Comparison of ENCODE assay signal across 10 cellular contexts in genomic region chr7:6536262-6536770, GRCh38. TPM values are rescaled to one million over a fixed set of nuclear protein-coding genes. Genes with fewer than 3 reads are reported as not detected.
DNase-seq lines count a peak whose midpoint lies in the region; ATAC-seq and TF ChIP-seq lines count a peak whose summit lies in the region.
"Had no signal": no experiment of that assay in that cellular context is flagged by ENCODE, and none has a peak within 500 bp of the region (broad histone marks: within the 10 kb centered on the region; RNA-seq: fewer than 3 reads in every experiment).

No MANE protein-coding gene starts in this region.

- no peak overlapping the region for H3K27ac Mint-ChIP-seq in activated naive CD8-positive, alpha-beta T cell treated with anti-CD3 and anti-CD28 coated beads, Interleukin-2, amount 10 ng/mL, durations not matched to agents 7 days and 5 days
- no peak overlapping the region for H3K27ac Mint-ChIP-seq in activated CD4-positive, alpha-beta T cell treated with anti-CD3 and anti-CD28 coated beads, Interleukin-2, amount 10 ng/mL, durations not matched to agents 24 days and 14 days

- no peaks in the 10 kb centered on the region for H3K79me1 ChIP-seq in mesendoderm (ENCODE audit: low read length)

- no peak overlapping the region for H4K8ac ChIP-seq in mesendoderm (ENCODE audit: low read depth, low read length)

- H3K4me2 ChIP-seq in mesendoderm (ENCODE audit: low read length): peak overlapping the region; percentile 55

- POLR2A ChIA-PET in activated naive CD8-positive, alpha-beta T cell treated with anti-CD3 and anti-CD28 coated beads, Interleukin-2, amount 10 ng/mL, durations not matched to agents 7 days and 5 days (lab: Charles Lee): interaction anchor here (1.3 to 1.4 kb wide), 2 partner anchors 9 to 41 kb away, joined by 3 read pairs; partner anchors contain the start of gene ZDHHC4

- TF ChIP-seq CTCF in heart left ventricle (IDR thresholded peaks at IDR 0.05) (no peak), body of pancreas (IDR thresholded peaks at IDR 0.05) (no peak)

- WGBS in heart left ventricle, 4 donors: 0 to 4% (median 2%) methylated on average over 9 to 40 of the region's 40 CpGs
- no CpG with 5 or more reads among the region's 40 CpGs for WGBS in mesendoderm (ENCODE audit: extremely low coverage, insufficient coverage, low lambda C conversion rate)
- WGBS in urinary bladder: under 1% methylated on average over 40 of the region's 40 CpGs
- 0 to 2% methylated on average over 1 to 34 of the region's 40 CpGs for WGBS in body of pancreas, 2 donors

- H2AK5ac ChIP-seq in mesendoderm (ENCODE audit: low read length): no peak overlapping the region

- peaks cover 6% of the 10 kb centered on the region for H3K4me1 Mint-ChIP-seq in activated naive CD8-positive, alpha-beta T cell treated with anti-CD3 and anti-CD28 coated beads, Interleukin-2, amount 10 ng/mL, durations not matched to agents 7 days and 5 days
- peaks cover 7% of the 10 kb centered on the region for H3K4me1 Mint-ChIP-seq in activated CD4-positive, alpha-beta T cell treated with anti-CD3 and anti-CD28 coated beads, Interleukin-2, amount 10 ng/mL, durations not matched to agents 24 days and 14 days

- peaks cover 23% of the 10 kb centered on the region for H3K27me3 Mint-ChIP-seq in activated naive CD8-positive, alpha-beta T cell treated with anti-CD3 and anti-CD28 coated beads, Interleukin-2, amount 10 ng/mL, durations not matched to agents 7 days and 5 days
- H3K27me3 Mint-ChIP-seq in activated CD4-positive, alpha-beta T cell treated with anti-CD3 and anti-CD28 coated beads, Interleukin-2, amount 10 ng/mL, durations not matched to agents 24 days and 14 days: peaks cover 27% of the 10 kb centered on the region

- H4K5ac ChIP-seq in mesendoderm (ENCODE audit: low read length): no peak overlapping the region

- H3K4me3 Mint-ChIP-seq in activated naive CD8-positive, alpha-beta T cell treated with anti-CD3 and anti-CD28 coated beads, Interleukin-2, amount 10 ng/mL, durations not matched to agents 7 days and 5 days: no peak overlapping the region
- H3K4me3 Mint-ChIP-seq in activated CD4-positive, alpha-beta T cell treated with anti-CD3 and anti-CD28 coated beads, Interleukin-2, amount 10 ng/mL, durations not matched to agents 24 days and 14 days: no peak overlapping the region

- H3K9me3 Mint-ChIP-seq in activated naive CD8-positive, alpha-beta T cell treated with anti-CD3 and anti-CD28 coated beads, Interleukin-2, amount 10 ng/mL, durations not matched to agents 7 days and 5 days: no peaks in the 10 kb centered on the region
- no peaks in the 10 kb centered on the region for H3K9me3 Mint-ChIP-seq in activated CD4-positive, alpha-beta T cell treated with anti-CD3 and anti-CD28 coated beads, Interleukin-2, amount 10 ng/mL, durations not matched to agents 24 days and 14 days

- H3K4me1 ChIP-seq in heart left ventricle: peaks cover 0 to 11% (median 6%) of the 10 kb centered on the region in 12 donors
- no peaks in the 10 kb centered on the region for H3K4me1 ChIP-seq in mesendoderm (ENCODE audit: control insufficient read depth, low read depth, low read length)
- no peaks in the 10 kb centered on the region for H3K4me1 ChIP-seq in urinary bladder (ENCODE audit: insufficient read depth)
- peaks cover 4% of the 10 kb centered on the region for H3K4me1 ChIP-seq in body of pancreas

- DNase-seq in heart left ventricle (no peak), cardiac septum (ENCODE audit: low spot score) (no peak), mesendoderm (no peak), body of pancreas (no peak)
- no peak for DNase-seq in activated naive CD8-positive, alpha-beta T cell treated with anti-CD3 and anti-CD28 coated beads, Interleukin-2, amount 10 ng/mL, durations not matched to agents 7 days and 5 days
- no peak for DNase-seq in activated CD4-positive, alpha-beta T cell treated with anti-CD3 and anti-CD28 coated beads, Interleukin-2, amount 10 ng/mL, durations not matched to agents 24 days and 14 days
- DNase-seq: cerebellar nuclear complex, mucosa of descending colon had no signal

- no peak overlapping the region for H2BK120ac ChIP-seq in mesendoderm (ENCODE audit: low read depth, low read length)

- no peak overlapping the region for H2BK5ac ChIP-seq in mesendoderm (ENCODE audit: low read length)

- TF ChIP-seq POLR2A in heart left ventricle (IDR thresholded peaks at IDR 0.05) (no peak), body of pancreas (IDR thresholded peaks at IDR 0.05) (no peak)

- H3K4me3 ChIP-seq in heart left ventricle: peak overlapping the region in 10 of 12 donors; percentile 18 to 45 (median 35)
- H3K4me3 ChIP-seq in mesendoderm (ENCODE audit: low read length): peak overlapping the region; percentile 38
- H3K4me3 ChIP-seq in urinary bladder (ENCODE audit: low read depth, low read length): peak overlapping the region; percentile 24
- no peak overlapping the region for H3K4me3 ChIP-seq in body of pancreas
- H3K4me3 ChIP-seq: mucosa of descending colon had no signal

- H3K56ac ChIP-seq in mesendoderm (ENCODE audit: low read length): peak overlapping the region; percentile 60

- no peaks in the 10 kb centered on the region for H3K79me2 ChIP-seq in mesendoderm (ENCODE audit: control insufficient read depth, insufficient read depth, low read length)

- no peak overlapping the region for H3K4ac ChIP-seq in mesendoderm (ENCODE audit: low read depth, low read length)

- H3K23ac ChIP-seq in mesendoderm (ENCODE audit: low read length): no peak overlapping the region

- ATAC-seq in heart left ventricle: no peak
- peak; percentile 32 for ATAC-seq in activated naive CD8-positive, alpha-beta T cell treated with anti-CD3 and anti-CD28 coated beads, Interleukin-2, amount 10 ng/mL, durations not matched to agents 7 days and 5 days (ENCODE audit: low read depth)
- no peak for ATAC-seq in GM18909 (IDR thresholded peaks at IDR 0.05; ENCODE audit: poor library complexity, unreplicated experiment)
- ATAC-seq in body of pancreas: no peak
- ATAC-seq: mucosa of descending colon had no signal

- H3K36me3 Mint-ChIP-seq in activated naive CD8-positive, alpha-beta T cell treated with anti-CD3 and anti-CD28 coated beads, Interleukin-2, amount 10 ng/mL, durations not matched to agents 7 days and 5 days: no peaks in the 10 kb centered on the region
- H3K36me3 Mint-ChIP-seq in activated CD4-positive, alpha-beta T cell treated with anti-CD3 and anti-CD28 coated beads, Interleukin-2, amount 10 ng/mL, durations not matched to agents 24 days and 14 days (ENCODE audit: low read depth): no peaks in the 10 kb centered on the region

- no peak overlapping the region for H3K9ac ChIP-seq in mesendoderm (ENCODE audit: low read length)

- H3K27ac ChIP-seq in heart left ventricle (no peak overlapping the region), mesendoderm (ENCODE audit: low read depth, low read length) (no peak overlapping the region), urinary bladder (ENCODE audit: low read depth) (no peak overlapping the region), body of pancreas (no peak overlapping the region)

- H2BK15ac ChIP-seq in mesendoderm (replicated peaks; ENCODE audit: low read depth): no peak overlapping the region

- H3K36me3 ChIP-seq in heart left ventricle (no peaks in the 10 kb centered on the region), mesendoderm (ENCODE audit: control insufficient read depth, insufficient read depth, low read length) (no peaks in the 10 kb centered on the region), urinary bladder (ENCODE audit: insufficient read depth) (no peaks in the 10 kb centered on the region), body of pancreas (replicated peaks in 1 of 2; ENCODE audit: insufficient read depth in 1 of 2, low read depth in 2 of 2) (no peaks in the 10 kb centered on the region)

- intact Hi-C loops in heart left ventricle (cut with DNase I) (no loop called here), cardiac septum (cut with DNase I) (no loop called here), body of pancreas (cut with DNase I) (no loop called here)
- intact Hi-C loops in activated CD4-positive, alpha-beta T cell treated with anti-CD3 and anti-CD28 coated beads, Interleukin-2, amount 10 ng/mL, durations not matched to agents 24 days and 14 days (cut with micrococcal nuclease): no loop called here

- peaks cover 12 to 77% (median 49%) of the 10 kb centered on the region in 9 donors for H3K27me3 ChIP-seq in heart left ventricle
- H3K27me3 ChIP-seq in mesendoderm (ENCODE audit: insufficient read depth, low read length, poor library complexity): no peaks in the 10 kb centered on the region
- H3K27me3 ChIP-seq in body of pancreas: peaks cover 0 to 16% of the 10 kb centered on the region in 2 donors

- H3K18ac ChIP-seq in mesendoderm (ENCODE audit: low read length): peak overlapping the region; percentile 19

- H3K9me3 ChIP-seq in heart left ventricle: no peaks in the 10 kb centered on the region
- H3K9me3 ChIP-seq in body of pancreas: no peaks in the 10 kb centered on the region
- H3K9me3 ChIP-seq: mucosa of descending colon had no signal

RNA-seq across cellular contexts. Expression of gene GRID2IP, which starts 14.9 kb away (rescaled TPM):
- under 1 TPM in 3 of 9 donors, not detected in 6; 0.08 to 0.16 (median 0.08) TPM for total RNA-seq in heart left ventricle
- under 1 TPM in 1 of 2 donors, not detected in 1; 0.01 TPM for polyA plus RNA-seq in heart left ventricle
- total RNA-seq in cardiac septum: not detected
- total RNA-seq in activated naive CD8-positive, alpha-beta T cell treated with anti-CD3 and anti-CD28 coated beads, Interleukin-2, amount 10 ng/mL, durations not matched to agents 7 days and 5 days: under 1 TPM; 0.28 to 0.53 TPM
- polyA plus RNA-seq in mesendoderm (2013, experiment 1 of 2): 0.11 TPM
- 0.10 TPM for polyA plus RNA-seq in mesendoderm (2013, experiment 2 of 2)
- 0.32 TPM for total RNA-seq in urinary bladder
- polyA plus RNA-seq in urinary bladder: 0.13 TPM
- total RNA-seq in activated CD4-positive, alpha-beta T cell treated with anti-CD3 and anti-CD28 coated beads, Interleukin-2, amount 10 ng/mL, durations not matched to agents 24 days and 14 days: 0.05 TPM in 1 of 2 replicates, not detected in the other
- total RNA-seq in body of pancreas: 1 to 10 TPM; 1.0 to 1.6 TPM

RNA-seq across cellular contexts. Expression of gene ZDHHC4, which starts 40.9 kb away (rescaled TPM):
- 10 to 100 TPM; 26.2 to 45.5 (median 37.8) TPM for total RNA-seq in heart left ventricle
- polyA plus RNA-seq in heart left ventricle: 10 to 100 TPM; 32.1 to 48.4 TPM
- total RNA-seq in cardiac septum: 34.3 TPM
- total RNA-seq in activated naive CD8-positive, alpha-beta T cell treated with anti-CD3 and anti-CD28 coated beads, Interleukin-2, amount 10 ng/mL, durations not matched to agents 7 days and 5 days: 10 to 100 TPM; 38.2 to 44.6 TPM
- polyA plus RNA-seq in mesendoderm (2013, experiment 1 of 2): 47.4 TPM
- 43.1 TPM for polyA plus RNA-seq in mesendoderm (2013, experiment 2 of 2)
- total RNA-seq in urinary bladder: 52.0 TPM
- polyA plus RNA-seq in urinary bladder: 54.6 TPM
- 26.7 and 28.3 TPM in 2 replicates for total RNA-seq in activated CD4-positive, alpha-beta T cell treated with anti-CD3 and anti-CD28 coated beads, Interleukin-2, amount 10 ng/mL, durations not matched to agents 24 days and 14 days
- total RNA-seq in body of pancreas: 10 to 100 TPM; 19.1 to 35.5 TPM

RNA-seq across cellular contexts. Expression of gene KDELR2, which starts 52.4 kb away (rescaled TPM):
- total RNA-seq in heart left ventricle (10 to 100 TPM; 35.8 to 86.5 (median 51.1) TPM), cardiac septum (61.2 TPM), urinary bladder (341 TPM), body of pancreas (10 to 100 TPM; 61.2 to 76.1 TPM)
- polyA plus RNA-seq in heart left ventricle (10 to 100 TPM; 29.1 to 96.6 TPM), urinary bladder (85.9 TPM)
- total RNA-seq in activated naive CD8-positive, alpha-beta T cell treated with anti-CD3 and anti-CD28 coated beads, Interleukin-2, amount 10 ng/mL, durations not matched to agents 7 days and 5 days: 10 to 100 TPM; 49.5 to 52.0 TPM
- 72.8 TPM for polyA plus RNA-seq in mesendoderm (2013, experiment 1 of 2)
- 72.0 TPM for polyA plus RNA-seq in mesendoderm (2013, experiment 2 of 2)
- total RNA-seq in activated CD4-positive, alpha-beta T cell treated with anti-CD3 and anti-CD28 coated beads, Interleukin-2, amount 10 ng/mL, durations not matched to agents 24 days and 14 days: 64.0 and 73.8 TPM in 2 replicates

RNA-seq across cellular contexts. Expression of gene INTS15, which starts 53.5 kb away (rescaled TPM):
- total RNA-seq in heart left ventricle: 10 to 100 TPM; 11.7 to 22.7 (median 15.3) TPM
- 10 to 100 TPM in 1 of 2 donors, 1 to 10 TPM in 1; 7.1 to 15.6 TPM for polyA plus RNA-seq in heart left ventricle
- 13.6 TPM for total RNA-seq in cardiac septum
- 10 to 100 TPM; 42.8 to 47.3 TPM for total RNA-seq in activated naive CD8-positive, alpha-beta T cell treated with anti-CD3 and anti-CD28 coated beads, Interleukin-2, amount 10 ng/mL, durations not matched to agents 7 days and 5 days
- 19.2 TPM for polyA plus RNA-seq in mesendoderm (2013, experiment 1 of 2)
- 19.6 TPM for polyA plus RNA-seq in mesendoderm (2013, experiment 2 of 2)
- 11.6 TPM for total RNA-seq in urinary bladder
- 24.6 TPM for polyA plus RNA-seq in urinary bladder
- total RNA-seq in activated CD4-positive, alpha-beta T cell treated with anti-CD3 and anti-CD28 coated beads, Interleukin-2, amount 10 ng/mL, durations not matched to agents 24 days and 14 days: 42.5 and 45.1 TPM in 2 replicates
- 10 to 100 TPM; 25.7 to 40.5 TPM for total RNA-seq in body of pancreas

Comparison
In these comparisons a context has a peak if more than half of its experiments do, and no peak if none do; other contexts are left out.
1. H3K4me3 ChIP-seq: peak in heart left ventricle (10 of 12), mesendoderm (single experiment) and urinary bladder (single experiment); none in body of pancreas (0 of 2).